ENCODE assay signal across 9 cellular contexts in the genomic region with DNA sequence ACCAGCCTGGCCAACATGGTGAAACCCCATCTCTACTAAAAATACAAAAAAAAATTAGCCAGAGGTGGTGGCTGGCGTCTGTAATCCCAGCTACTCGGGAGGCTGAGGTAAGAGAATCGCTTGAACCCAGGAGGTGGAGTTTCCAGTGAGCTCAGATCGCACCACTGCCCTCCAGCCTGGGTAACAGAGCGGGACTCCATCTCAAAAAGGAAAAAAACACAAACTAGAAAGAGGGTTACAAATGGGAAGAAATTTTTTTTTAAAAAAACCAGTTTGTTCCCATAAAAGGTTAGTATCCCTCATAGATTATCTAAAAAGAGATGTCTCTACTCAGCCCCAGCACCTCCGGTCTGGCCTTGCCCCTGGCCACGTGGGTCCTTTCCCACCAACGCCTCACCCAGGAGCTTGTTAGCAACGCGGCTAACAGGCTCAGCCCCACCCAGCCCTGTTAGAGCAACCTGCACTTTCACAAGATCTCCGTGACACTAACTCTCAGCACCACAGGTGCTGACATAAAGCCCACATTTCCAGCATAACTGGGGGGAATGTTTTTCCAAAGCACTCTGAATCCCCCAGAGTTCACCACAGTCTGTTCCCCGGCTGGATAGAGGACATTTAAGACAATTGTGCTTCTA. TPM values are rescaled to one million over a fixed set of nuclear protein-coding genes. Genes with fewer than 3 reads are reported as not detected.
DNase-seq lines count a peak whose midpoint lies in the region; ATAC-seq, FAIRE-seq and TF ChIP-seq lines count a peak whose summit lies in the region.
"Had no signal": no experiment of that assay in that cellular context is flagged by ENCODE, and none has a peak within 500 bp of the region (broad histone marks: within the 10 kb centered on the region; RNA-seq: fewer than 3 reads in every experiment).

No MANE protein-coding gene starts in this region.

- TF ChIP-seq RAD21 in A549 (conservative IDR thresholded peaks at IDR 0.05 in 1 of 2, IDR thresholded peaks at IDR 0.05 in 1 of 2) = no peak

- TF ChIP-seq POLR2A in A549 (IDR thresholded peaks at IDR 0.05; ENCODE audit: low read length) = no peak; the same call in 1 of the 2 replicates

- peak; percentile 18 for FAIRE-seq in A549 (lab: Jason Lieb, UNC)

- peaks cover 91% of the 10 kb centered on the region for H3K27me3 Mint-ChIP-seq in stimulated activated naive CD8-positive, alpha-beta T cell treated with anti-CD3 and anti-CD28 coated beads, Interleukin-15, amount 100 ng/mL, for 72 hours

- H3K9ac ChIP-seq in HUES48 (ENCODE audit: low read depth, low read length) = peak overlapping the region; percentile 89

- peak in 1 of 2 experiments; percentile 53 for DNase-seq in A549 (ENCODE audit: low read depth in 1 of 2, low spot score in 1 of 2)
- peak; percentile 17 for DNase-seq in activated effector memory CD4-positive, alpha-beta T cell treated with Interleukin-2 at 50 U/mL for 16 hours
- peak; percentile 34 for DNase-seq in kidney epithelial cell (ENCODE audit: low read depth)
- peak; percentile 20 to 36 for DNase-seq in stimulated activated naive CD8-positive, alpha-beta T cell treated with anti-CD3 and anti-CD28 coated beads, Interleukin-15, amount 100 ng/mL, for 72 hours
- no peak for DNase-seq in substantia nigra (lab: John Stamatoyannopoulos, UW)
- no peak for DNase-seq in BE2C
- DNase-seq in NCI-H1092 (lab: John Stamatoyannopoulos, UW) = no peak

- H3K9me3 Mint-ChIP-seq in stimulated activated naive CD8-positive, alpha-beta T cell treated with anti-CD3 and anti-CD28 coated beads, Interleukin-15, amount 100 ng/mL, for 72 hours = no peaks in the 10 kb centered on the region

- no peak for TF ChIP-seq CTCF in A549 (IDR thresholded peaks at IDR 0.05)
- TF ChIP-seq CTCF in kidney epithelial cell (IDR thresholded peaks at IDR 0.05; ENCODE audit: insufficient read depth, low read length, poor library complexity, severe bottlenecking) = no peak
- no peak for TF ChIP-seq CTCF in BE2C (IDR thresholded peaks at IDR 0.05; ENCODE audit: low read depth, low read length)

- peak overlapping the region; percentile 86 for H3K4me2 ChIP-seq in A549

- H3K4me1 ChIP-seq in A549 = peaks cover 13% of the 10 kb centered on the region
- H3K4me1 ChIP-seq in HUES48 (ENCODE audit: control insufficient read depth, insufficient read depth, low read length) = peaks cover 17% of the 10 kb centered on the region
- H3K4me1 ChIP-seq in BE2C = no peaks in the 10 kb centered on the region

- CTCF ChIA-PET in A549 (lab: Yijun Ruan, JAX) = interaction anchor here (0.8 to 10.2 kb wide), 42 partner anchors 8 to 465 kb away, joined by 3 to 207 read pairs (median 7); partner anchors contain the start of genes ETV2, FFAR1, FFAR2 and HAUS5

- H3K27ac ChIP-seq in A549 (peak overlapping the region; percentile 57 to 80; a peak in 5 of 6 replicates), HUES48 (ENCODE audit: low read depth, low read length) (peak overlapping the region; percentile 96), substantia nigra (ENCODE audit: low read depth, low read length, poor library complexity, severe bottlenecking) (no peak overlapping the region)

- peak overlapping the region; percentile 77 to 83 for H3K4me3 Mint-ChIP-seq in stimulated activated naive CD8-positive, alpha-beta T cell treated with anti-CD3 and anti-CD28 coated beads, Interleukin-15, amount 100 ng/mL, for 72 hours

- H3K27me3 ChIP-seq in HUES48 (ENCODE audit: control insufficient read depth, insufficient read depth, low read length) (peaks cover 6% of the 10 kb centered on the region; the same call in 1 of the 2 replicates), kidney epithelial cell (ENCODE audit: control insufficient read depth, insufficient read depth, low read length) (peaks cover 6% of the 10 kb centered on the region), BE2C (peaks cover 78% of the 10 kb centered on the region)

- TF ChIP-seq EP300 in A549 (IDR thresholded peaks at IDR 0.05) = no peak

- POLR2A ChIA-PET in A549 (lab: Yijun Ruan, JAX) = interaction anchor here (0.9 to 1.6 kb wide), 5 partner anchors 12 to 545 kb away, joined by 3 to 11 read pairs (median 4); partner anchors contain the start of gene THAP8

- H3K4me3 ChIP-seq in A549 (peak overlapping the region; percentile 48), HUES48 (ENCODE audit: low read depth, low read length) (peak overlapping the region; percentile 79), kidney epithelial cell (ENCODE audit: low read depth, low read length) (peak overlapping the region; percentile 45), BE2C (ENCODE audit: low read depth, low read length) (no peak overlapping the region)

- H3K36me3 ChIP-seq in HUES48 (ENCODE audit: control insufficient read depth, insufficient read depth, low read length) = peaks cover 45% of the 10 kb centered on the region
- no peaks in the 10 kb centered on the region for H3K36me3 ChIP-seq in kidney epithelial cell (ENCODE audit: control insufficient read depth, insufficient read depth, low read length)
- no peaks in the 10 kb centered on the region for H3K36me3 ChIP-seq in BE2C

- ATAC-seq in A549 = peak; percentile 5 to 15; a peak in 3 of 6 replicates
- ATAC-seq in stimulated activated naive CD8-positive, alpha-beta T cell treated with anti-CD3 and anti-CD28 coated beads, Interleukin-15, amount 100 ng/mL, for 72 hours = peak; percentile 80

- H3K9me3 ChIP-seq in A549 (no peaks in the 10 kb centered on the region), HUES48 (ENCODE audit: control insufficient read depth, insufficient read depth, low read length) (no peaks in the 10 kb centered on the region), BE2C (no peaks in the 10 kb centered on the region)

- no peak overlapping the region for H3K27ac Mint-ChIP-seq in stimulated activated naive CD8-positive, alpha-beta T cell treated with anti-CD3 and anti-CD28 coated beads, Interleukin-15, amount 100 ng/mL, for 72 hours

- WGBS in A549 (ENCODE audit: missing lambda C conversion rate) = 35% methylated on average over 12 of the region's 12 CpGs

- H3K4me1 Mint-ChIP-seq in stimulated activated naive CD8-positive, alpha-beta T cell treated with anti-CD3 and anti-CD28 coated beads, Interleukin-15, amount 100 ng/mL, for 72 hours = peaks cover 26% of the 10 kb centered on the region

TF ChIP-seq in A549, 52 proteins besides CTCF, POLR2A, EP300 and RAD21 (continues in another document):
- 0 out of 2 replicates have a peak, but pooled peaks have one; percentile 29 for TF ChIP-seq MAX (IDR thresholded peaks at IDR 0.05)
- 0 out of 2 replicates have a peak, but pooled peaks have one; percentile 33 for TF ChIP-seq MYC (IDR thresholded peaks at IDR 0.05; ENCODE audit: borderline replicate concordance, low read length)
- TF ChIP-seq CBX8 (IDR thresholded peaks at IDR 0.05) = 0 out of 2 replicates have a peak, but pooled peaks have one; percentile 58
- TF ChIP-seq, protein P1, sequence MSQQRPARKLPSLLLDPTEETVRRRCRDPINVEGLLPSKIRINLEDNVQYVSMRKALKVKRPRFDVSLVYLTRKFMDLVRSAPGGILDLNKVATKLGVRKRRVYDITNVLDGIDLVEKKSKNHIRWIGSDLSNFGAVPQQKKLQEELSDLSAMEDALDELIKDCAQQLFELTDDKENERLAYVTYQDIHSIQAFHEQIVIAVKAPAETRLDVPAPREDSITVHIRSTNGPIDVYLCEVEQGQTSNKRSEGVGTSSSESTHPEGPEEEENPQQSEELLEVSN (IDR thresholded peaks at IDR 0.05; ENCODE audit: borderline replicate concordance, low read depth) = peak; percentile 46; the same call in 1 of the 2 replicates

RNA-seq across cellular contexts. Expression of gene DMKN, which starts 4.3 kb away (rescaled TPM):
- polyA plus RNA-seq in A549 (2011; rRNA removed) (18.0 and 21.5 TPM in 2 replicates), A549 (2017; fragmentation: RNase III; extraction: RNeasy Plus Mini Kit Qiagen cat#74134 plus additional on column Dnase treatment) (37.0 to 41.6 TPM (median 40.6 TPM) in 3 replicates)
- 5.7 and 7.9 TPM in 2 replicates for polyA plus RNA-seq in A549 (2012; cell fraction: cytosol; rRNA removed)
- polyA plus RNA-seq in A549 (2012; cell fraction: nucleus; rRNA removed) = 5.5 and 8.3 TPM in 2 replicates
- 8.1 and 12.2 TPM in 2 replicates for polyA minus RNA-seq in A549 (2011; rRNA and poly(A)+ RNA removed)
- total RNA-seq in kidney epithelial cell = 219 and 266 TPM in 2 replicates
- polyA plus RNA-seq in BE2C (2012; ENCODE audit: insufficient read depth, insufficient read length, low read depth) = not detected
- total RNA-seq: pulmonary artery endothelial cell had no signal

RNA-seq across cellular contexts. Expression of gene KRTDAP, which starts 18.9 kb away (rescaled TPM):
- polyA plus RNA-seq in A549 (2011; rRNA removed) (not detected in 2 replicates), A549 (2017; fragmentation: RNase III; extraction: RNeasy Plus Mini Kit Qiagen cat#74134 plus additional on column Dnase treatment) (not detected in 3 replicates)
- not detected in 2 replicates for polyA plus RNA-seq in A549 (2012; cell fraction: cytosol; rRNA removed)
- not detected in 2 replicates for polyA plus RNA-seq in A549 (2012; cell fraction: nucleus; rRNA removed)
- not detected in 2 replicates for polyA minus RNA-seq in A549 (2011; rRNA and poly(A)+ RNA removed)
- total RNA-seq in kidney epithelial cell = not detected in 2 replicates
- not detected for polyA plus RNA-seq in BE2C (2012; ENCODE audit: insufficient read depth, insufficient read length, low read depth)
- total RNA-seq: pulmonary artery endothelial cell had no signal

RNA-seq across cellular contexts. Expression of gene SBSN, which starts 19.0 kb away (rescaled TPM):
- polyA plus RNA-seq in A549 (2011; rRNA removed) (0.28 TPM in 2 replicates), A549 (2017; fragmentation: RNase III; extraction: RNeasy Plus Mini Kit Qiagen cat#74134 plus additional on column Dnase treatment) (0.67 to 1.1 TPM (median 0.89 TPM) in 3 replicates)
- polyA plus RNA-seq in A549 (2012; cell fraction: cytosol; rRNA removed) = 0.21 and 0.57 TPM in 2 replicates
- 0.18 and 0.44 TPM in 2 replicates for polyA plus RNA-seq in A549 (2012; cell fraction: nucleus; rRNA removed)
- 0.25 and 0.39 TPM in 2 replicates for polyA minus RNA-seq in A549 (2011; rRNA and poly(A)+ RNA removed)
- not detected in 2 replicates for total RNA-seq in kidney epithelial cell
- not detected for polyA plus RNA-seq in BE2C (2012; ENCODE audit: insufficient read depth, insufficient read length, low read depth)
- total RNA-seq: pulmonary artery endothelial cell had no signal

RNA-seq across cellular contexts. Expression of gene GAPDHS, which starts 24.1 kb away (rescaled TPM):
- polyA plus RNA-seq in A549 (2011; rRNA removed) (not detected in 2 replicates), A549 (2017; fragmentation: RNase III; extraction: RNeasy Plus Mini Kit Qiagen cat#74134 plus additional on column Dnase treatment) (not detected in 3 replicates)
- 0.03 TPM in 1 of 2 replicates, not detected in the other for polyA plus RNA-seq in A549 (2012; cell fraction: cytosol; rRNA removed)
- not detected in 2 replicates for polyA plus RNA-seq in A549 (2012; cell fraction: nucleus; rRNA removed)
- not detected in 2 replicates for polyA minus RNA-seq in A549 (2011; rRNA and poly(A)+ RNA removed)
- total RNA-seq in kidney epithelial cell = not detected in 2 replicates
- polyA plus RNA-seq in BE2C (2012; ENCODE audit: insufficient read depth, insufficient read length, low read depth) = not detected
- total RNA-seq: pulmonary artery endothelial cell had no signal

RNA-seq across cellular contexts. Expression of gene TMEM147, which starts 36.3 kb away (rescaled TPM):
- polyA plus RNA-seq in A549 (2011; rRNA removed) (335 and 446 TPM in 2 replicates), A549 (2017; fragmentation: RNase III; extraction: RNeasy Plus Mini Kit Qiagen cat#74134 plus additional on column Dnase treatment) (257 to 282 TPM (median 257 TPM) in 3 replicates)
- 741 and 749 TPM in 2 replicates for polyA plus RNA-seq in A549 (2012; cell fraction: cytosol; rRNA removed)
- 488 and 490 TPM in 2 replicates for polyA plus RNA-seq in A549 (2012; cell fraction: nucleus; rRNA removed)
- 346 and 499 TPM in 2 replicates for polyA minus RNA-seq in A549 (2011; rRNA and poly(A)+ RNA removed)
- total RNA-seq in kidney epithelial cell = 160 and 166 TPM in 2 replicates
- 245 TPM for polyA plus RNA-seq in BE2C (2012; ENCODE audit: insufficient read depth, insufficient read length, low read depth)

Comparison
In these comparisons a context has a peak if more than half of its experiments do, and no peak if none do; other contexts are left out.
1. DNase-seq: peak in activated effector memory CD4-positive, alpha-beta T cell treated with Interleukin-2 at 50 U/mL for 16 hours (single experiment), kidney epithelial cell (single experiment) and stimulated activated naive CD8-positive, alpha-beta T cell treated with anti-CD3 and anti-CD28 coated beads, Interleukin-15, amount 100 ng/mL, for 72 hours (2 of 2); none in substantia nigra (0 of 49), BE2C (single experiment) and NCI-H1092 (single experiment).